Comparison of ENCODE assay signal across 15 cellular contexts in genomic region chr5:53022889-53023511, GRCh38.
"Had no signal": no experiment of that assay in that cellular context is flagged by ENCODE, and none has a peak within 500 bp of the region (broad histone marks: within the 10 kb centered on the region; RNA-seq: fewer than 3 reads in every experiment).

No MANE protein-coding gene starts in this region.

- H3K27me3 ChIP-seq: suprapubic skin, transverse colon, uterus had no signal

- ATAC-seq: esophagus mucosa, WTC11 had no signal

- H3K4me3 Mint-ChIP-seq: activated CD4-positive, alpha-beta memory T cell treated with anti-CD3 and anti-CD28 coated beads for 36 hours; activated CD4-positive, alpha-beta T cell treated with anti-CD3 and anti-CD28 coated beads for 36 hours; activated CD8-positive, alpha-beta memory T cell treated with anti-CD3 and anti-CD28 coated beads, Interleukin-2, amount 10 ng/mL, durations not matched to agents 7 days and 5 days; activated naive CD8-positive, alpha-beta T cell; neural crest cell; stimulated activated naive CD8-positive, alpha-beta T cell treated with anti-CD3 and anti-CD28 coated beads, Interleukin-15, Interleukin-2, amounts not matched to agents 100 ng/mL and 50 ng/mL, for 24 hours; T-helper 2 cell treated with Interferon-gamma antibody and Interleukin-4, amounts not matched to agents 5 μg/mL and 100 μg/mL, for 36 hours; WTC11 had no signal

- H3K4me1 ChIP-seq: uterus had no signal

- H3K9me3 Mint-ChIP-seq: activated CD4-positive, alpha-beta memory T cell treated with anti-CD3 and anti-CD28 coated beads for 36 hours; neural crest cell; stimulated activated naive CD8-positive, alpha-beta T cell treated with anti-CD3 and anti-CD28 coated beads, Interleukin-15, Interleukin-2, amounts not matched to agents 100 ng/mL and 50 ng/mL, for 24 hours; T-helper 2 cell treated with Interferon-gamma antibody and Interleukin-4, amounts not matched to agents 5 μg/mL and 100 μg/mL, for 36 hours; WTC11 had no signal

- H3K27ac ChIP-seq: suprapubic skin, transverse colon, uterus had no signal

- H3K36me3 ChIP-seq: suprapubic skin, transverse colon, uterus had no signal

- H3K4me3 ChIP-seq: suprapubic skin, transverse colon, uterus had no signal

- H3K27me3 Mint-ChIP-seq: activated CD4-positive, alpha-beta memory T cell treated with anti-CD3 and anti-CD28 coated beads for 36 hours; activated CD8-positive, alpha-beta memory T cell treated with anti-CD3 and anti-CD28 coated beads, Interleukin-2, amount 10 ng/mL, durations not matched to agents 7 days and 5 days had no signal

- H3K4me1 Mint-ChIP-seq: activated CD4-positive, alpha-beta T cell treated with anti-CD3 and anti-CD28 coated beads for 36 hours; neural crest cell had no signal

- H3K9me3 ChIP-seq: suprapubic skin, transverse colon, uterus had no signal

- DNase-seq: activated CD4-positive, alpha-beta memory T cell treated with anti-CD3 and anti-CD28 coated beads for 36 hours; activated CD4-positive, alpha-beta T cell treated with anti-CD3 and anti-CD28 coated beads for 36 hours; activated CD8-positive, alpha-beta memory T cell treated with anti-CD3 and anti-CD28 coated beads, Interleukin-2, amount 10 ng/mL, durations not matched to agents 7 days and 5 days; amniotic stem cell; stimulated activated CD4-positive, alpha-beta T cell treated with anti-CD3 and anti-CD28 coated beads, Interleukin-15, amount 100 ng/mL, for 24 hours; stimulated activated CD4-positive, alpha-beta T cell treated with anti-CD3 and anti-CD28 coated beads, Interleukin-2, amount 100 ng/mL, for 48 hours; transverse colon; uterus had no signal

- H3K27ac Mint-ChIP-seq: activated CD4-positive, alpha-beta memory T cell treated with anti-CD3 and anti-CD28 coated beads for 36 hours; activated CD4-positive, alpha-beta T cell treated with anti-CD3 and anti-CD28 coated beads for 36 hours; activated CD8-positive, alpha-beta memory T cell treated with anti-CD3 and anti-CD28 coated beads, Interleukin-2, amount 10 ng/mL, durations not matched to agents 7 days and 5 days; activated naive CD8-positive, alpha-beta T cell; stimulated activated naive CD8-positive, alpha-beta T cell treated with anti-CD3 and anti-CD28 coated beads, Interleukin-15, Interleukin-2, amounts not matched to agents 100 ng/mL and 50 ng/mL, for 24 hours; T-helper 2 cell treated with Interferon-gamma antibody and Interleukin-4, amounts not matched to agents 5 μg/mL and 100 μg/mL, for 36 hours; WTC11 had no signal

- H3K36me3 Mint-ChIP-seq: activated CD4-positive, alpha-beta memory T cell treated with anti-CD3 and anti-CD28 coated beads for 36 hours; activated naive CD8-positive, alpha-beta T cell; WTC11 had no signal
